In the genomic region with DNA sequence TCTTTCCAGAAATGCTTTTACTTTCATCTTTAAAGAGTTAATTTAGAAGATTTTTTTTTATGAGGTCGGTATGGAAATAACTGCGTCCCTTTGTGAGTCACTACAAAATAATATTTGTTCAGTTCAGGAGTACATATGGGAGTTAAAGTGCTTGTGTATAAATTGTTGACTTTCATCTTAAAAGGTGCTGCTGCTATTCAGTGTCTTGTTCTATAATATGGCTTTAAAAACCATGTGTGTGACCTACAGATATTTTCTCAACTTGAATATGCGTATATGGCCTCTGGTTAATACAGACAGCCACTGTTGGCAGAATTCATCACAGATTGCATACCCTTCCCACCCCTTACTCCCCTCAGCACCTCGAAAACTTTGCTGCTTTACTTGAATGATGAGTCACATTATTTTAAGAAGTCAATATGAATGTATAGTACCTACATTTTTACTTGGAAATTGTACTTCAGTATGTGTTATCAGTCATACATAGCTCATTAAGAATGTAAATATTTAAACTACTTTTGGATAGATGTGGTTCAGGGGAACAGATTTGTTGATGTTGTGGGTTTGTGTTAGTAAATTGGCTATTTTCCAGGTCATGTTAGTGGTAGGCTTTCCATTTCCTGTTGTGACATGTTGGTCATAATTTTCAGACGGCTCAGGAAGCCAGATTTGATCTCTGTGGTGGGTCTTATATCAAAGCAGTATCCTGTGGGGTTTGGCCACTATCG, we compare ENCODE assay signal across 8 cellular contexts. TPM values are rescaled to one million over a fixed set of nuclear protein-coding genes. Genes with fewer than 3 reads are reported as not detected.
DNase-seq lines count a peak whose midpoint lies in the region; ATAC-seq, FAIRE-seq and TF ChIP-seq lines count a peak whose summit lies in the region.

No MANE protein-coding gene starts in this region.

- TF ChIP-seq POLR2A in NB4 (IDR thresholded peaks at IDR 0.05; ENCODE audit: extremely low read depth, insufficient read length): no peak
- no peak for TF ChIP-seq POLR2A in testis (IDR thresholded peaks at IDR 0.05)
- TF ChIP-seq POLR2A in lower leg skin (IDR thresholded peaks at IDR 0.05): no peak

- intact Hi-C loops in testis (cut with DNase I; ENCODE audit: low total_unique reads): no loop called here
- intact Hi-C loops in lower leg skin (cut with DNase I; ENCODE audit: low total_unique reads): no loop called here

- peaks cover 72% of the 10 kb centered on the region for H3K4me1 Mint-ChIP-seq in activated naive CD8-positive, alpha-beta T cell (ENCODE audit: low read depth)

- WGBS in testis, 2 donors: 7 to 8% methylated on average over 6 of the region's 6 CpGs
- 3 to 6% methylated on average over 6 of the region's 6 CpGs for WGBS in lower leg skin, 2 donors

- DNase-seq in stimulated activated CD4-positive, alpha-beta T cell treated with anti-CD3 and anti-CD28 coated beads, Interleukin-4, amount 100 ng/mL, for 24 hours: peak; percentile 36
- DNase-seq in stimulated activated CD4-positive, alpha-beta T cell treated with anti-CD3 and anti-CD28 coated beads, Interleukin-2, amount 100 ng/mL, for 48 hours: no peak
- DNase-seq in NB4 (ENCODE audit: low read depth): peak; percentile 60
- DNase-seq in testis: no peak
- DNase-seq in lower leg skin (ENCODE audit: low spot score in 2 of 2): no peak

- H3K4me3 ChIP-seq in NB4 (ENCODE audit: low read depth, low read length) (peak overlapping the region; percentile 99), testis (peak overlapping the region; percentile 74 to 87), lower leg skin (ENCODE audit: low read depth, poor library complexity, severe bottlenecking) (no peak overlapping the region)

- H3K4me1 ChIP-seq in testis: peaks cover 4% of the 10 kb centered on the region

- H3K4me3 Mint-ChIP-seq in activated naive CD8-positive, alpha-beta T cell: peak overlapping the region; percentile 98

- H3K36me3 Mint-ChIP-seq in activated naive CD8-positive, alpha-beta T cell: no peaks in the 10 kb centered on the region

- no peaks in the 10 kb centered on the region for H3K9me3 Mint-ChIP-seq in activated naive CD8-positive, alpha-beta T cell (ENCODE audit: low read depth)

- H3K36me3 ChIP-seq in testis (ENCODE audit: low read depth, missing control alignments): no peaks in the 10 kb centered on the region

- H3K27ac Mint-ChIP-seq in activated naive CD8-positive, alpha-beta T cell: peak overlapping the region; percentile 95

- no peaks in the 10 kb centered on the region for H3K27me3 Mint-ChIP-seq in activated naive CD8-positive, alpha-beta T cell

- ATAC-seq in HG03565 (IDR thresholded peaks at IDR 0.05; ENCODE audit: unreplicated experiment): no peak

- peak overlapping the region; percentile 53 to 98 for H3K27ac ChIP-seq in testis

- peak; percentile 93 for FAIRE-seq in islet of Langerhans (lab: Jason Lieb, UNC)

- TF ChIP-seq CTCF in NB4 (IDR thresholded peaks at IDR 0.05; ENCODE audit: low read depth, low read length) (no peak), testis (IDR thresholded peaks at IDR 0.05) (no peak), lower leg skin (IDR thresholded peaks at IDR 0.05) (no peak)

- H3K9me3 ChIP-seq in testis: no peaks in the 10 kb centered on the region

- H3K27me3 ChIP-seq in testis: no peaks in the 10 kb centered on the region

RNA-seq across cellular contexts. Expression of gene CLCN3, which starts 1.5 kb away (rescaled TPM):
- 10 to 100 TPM; 89.2 to 97.4 TPM for total RNA-seq in testis
- polyA plus RNA-seq in testis (ENCODE audit: insufficient read depth, low read depth, low replicate concordance): 63.0 TPM
- total RNA-seq in lower leg skin: 10 to 100 TPM; 32.8 to 75.4 (median 57.8) TPM

RNA-seq across cellular contexts. Expression of gene NEK1, which starts 9.5 kb away (rescaled TPM):
- total RNA-seq in testis: 10 to 100 TPM; 25.5 to 27.9 TPM
- polyA plus RNA-seq in testis (ENCODE audit: insufficient read depth, low read depth, low replicate concordance): 10.3 TPM
- total RNA-seq in lower leg skin: 1 to 10 TPM; 4.8 to 6.9 (median 5.5) TPM

Comparison
In these comparisons a context has a peak if more than half of its experiments do, and no peak if none do; other contexts are left out.
1. DNase-seq: peak in stimulated activated CD4-positive, alpha-beta T cell treated with anti-CD3 and anti-CD28 coated beads, Interleukin-4, amount 100 ng/mL, for 24 hours (single experiment) and NB4 (single experiment); none in stimulated activated CD4-positive, alpha-beta T cell treated with anti-CD3 and anti-CD28 coated beads, Interleukin-2, amount 100 ng/mL, for 48 hours (0 of 2), testis (single experiment) and lower leg skin (0 of 2).